ENCODE assay signal across 10 cellular contexts in genomic region chr13:114066956-114067355, GRCh38.
DNase-seq lines count a peak whose midpoint lies in the region; ATAC-seq and TF ChIP-seq lines count a peak whose summit lies in the region.
"Had no signal": no experiment of that assay in that cellular context is flagged by ENCODE, and none has a peak within 500 bp of the region (broad histone marks: within the 10 kb centered on the region; RNA-seq: fewer than 3 reads in every experiment).

No MANE protein-coding gene starts in this region.

- H3K4me3 Mint-ChIP-seq in type B pancreatic cell = no peak overlapping the region

- H4K20me1 ChIP-seq in smooth muscle cell (ENCODE audit: low read depth) = peaks cover 19% of the 10 kb centered on the region

- H2AFZ ChIP-seq in smooth muscle cell (ENCODE audit: low read depth) = no peak overlapping the region

- H3K36me3 ChIP-seq in KOPT-K1 (ENCODE audit: insufficient read depth, low read length) (peaks cover 16% of the 10 kb centered on the region), duodenal mucosa (ENCODE audit: control insufficient read depth in 1 of 2, insufficient read depth in 2 of 2, low read length in 2 of 2) (no peaks in the 10 kb centered on the region), smooth muscle cell (ENCODE audit: low read depth) (no peaks in the 10 kb centered on the region)

- no peaks in the 10 kb centered on the region for H3K36me3 Mint-ChIP-seq in type B pancreatic cell

- H3K9me3 ChIP-seq in KOPT-K1 (ENCODE audit: insufficient read depth, low read length, poor library complexity, severe bottlenecking) (no peaks in the 10 kb centered on the region), duodenal mucosa (ENCODE audit: control insufficient read depth in 1 of 2, low read length in 2 of 2) (no peaks in the 10 kb centered on the region), smooth muscle cell (replicated peaks; ENCODE audit: low read depth) (no peaks in the 10 kb centered on the region)

- 99% methylated on average over 6 of the region's 7 CpGs for WGBS in smooth muscle cell (ENCODE audit: low lambda C conversion rate)

- peaks cover 51% of the 10 kb centered on the region for H3K4me1 Mint-ChIP-seq in type B pancreatic cell (ENCODE audit: unreplicated experiment)

- peaks cover 25% of the 10 kb centered on the region for H3F3A ChIP-seq in smooth muscle cell (ENCODE audit: low read depth)

- no peaks in the 10 kb centered on the region for H3K27me3 ChIP-seq in duodenal mucosa (ENCODE audit: control insufficient read depth in 1 of 2, insufficient read depth in 2 of 2, low read length in 2 of 2)
- H3K27me3 ChIP-seq in smooth muscle cell (ENCODE audit: low read depth) = no peaks in the 10 kb centered on the region

- peak overlapping the region; percentile 81 for H3K4me2 ChIP-seq in smooth muscle cell

- H3K27me3 Mint-ChIP-seq in type B pancreatic cell = no peaks in the 10 kb centered on the region

- no peaks in the 10 kb centered on the region for H3K9me3 Mint-ChIP-seq in type B pancreatic cell

- H3K27ac ChIP-seq in KOPT-K1 (ENCODE audit: low read depth, low read length, poor library complexity, severe bottlenecking) (peak overlapping the region; percentile 60), duodenal mucosa (ENCODE audit: low read depth, low read length) (peak overlapping the region; percentile 49), smooth muscle cell (ENCODE audit: low read depth) (peak overlapping the region; percentile 97)

- peaks cover 47% of the 10 kb centered on the region for H3K79me2 ChIP-seq in smooth muscle cell (ENCODE audit: low read depth)

- no peak overlapping the region for H3K27ac Mint-ChIP-seq in type B pancreatic cell

- H3K9ac ChIP-seq in duodenal mucosa (ENCODE audit: low read depth in 1 of 2, low read length in 2 of 2) (no peak overlapping the region), smooth muscle cell (ENCODE audit: low read depth) (no peak overlapping the region)

- DNase-seq in smooth muscle cell (lab: John Stamatoyannopoulos, UW; ENCODE audit: unreplicated experiment) (no peak), COLO829 (ENCODE audit: low spot score) (no peak), type B pancreatic cell (ENCODE audit: extremely low spot score, unreplicated experiment) (no peak)
- no peak for DNase-seq in stimulated activated CD8-positive, alpha-beta memory T cell treated with anti-CD3 and anti-CD28 coated beads, Interleukin-4, amount 100 ng/mL, for 48 hours
- DNase-seq: mesendoderm, T-helper 9 cell had no signal

- no peak overlapping the region for H3K4me3 ChIP-seq in duodenal mucosa (ENCODE audit: low read depth in 1 of 2, low read length in 2 of 2)
- H3K4me3 ChIP-seq in smooth muscle cell = no peak overlapping the region

- H3K4me1 ChIP-seq in duodenal mucosa (ENCODE audit: control insufficient read depth in 1 of 2, insufficient read depth in 2 of 2, low read length in 2 of 2) (peaks cover 51 to 59% of the 10 kb centered on the region in 2 donors), smooth muscle cell (ENCODE audit: low read depth) (peaks cover 35% of the 10 kb centered on the region)

- ATAC-seq in GM21367 (IDR thresholded peaks at IDR 0.05; ENCODE audit: unreplicated experiment) (peak; percentile 1), HG03196 (IDR thresholded peaks at IDR 0.05; ENCODE audit: unreplicated experiment) (no peak)

- TF ChIP-seq CTCF in smooth muscle cell (IDR thresholded peaks at IDR 0.05; ENCODE audit: borderline replicate concordance, insufficient read depth, poor library complexity, severe bottlenecking) = no peak
- no peak for TF ChIP-seq CTCF in type B pancreatic cell (conservative IDR thresholded peaks at IDR 0.05)
